ENCODE assay signal across 6 cellular contexts in genomic region chrX:48956728-48957414, GRCh38. TPM values are rescaled to one million over a fixed set of nuclear protein-coding genes. Genes with fewer than 3 reads are reported as not detected.
DNase-seq lines count a peak whose midpoint lies in the region; ATAC-seq and TF ChIP-seq lines count a peak whose summit lies in the region.

No MANE protein-coding gene starts in this region.

- no peaks in the 10 kb centered on the region for H3K27me3 ChIP-seq in vagina

- TF ChIP-seq POLR2A in vagina (IDR thresholded peaks at IDR 0.05): no peak

- no peaks in the 10 kb centered on the region for H3K9me3 ChIP-seq in vagina

- peak; percentile 1 for ATAC-seq in HG03342 (IDR thresholded peaks at IDR 0.05; ENCODE audit: unreplicated experiment)
- peak; percentile 16 for ATAC-seq in left colon
- ATAC-seq in HG03354 (IDR thresholded peaks at IDR 0.05; ENCODE audit: poor library complexity, severe bottlenecking, unreplicated experiment): no peak

- peaks cover 38% of the 10 kb centered on the region for H3K4me1 ChIP-seq in vagina

- no peaks in the 10 kb centered on the region for H3K36me3 ChIP-seq in vagina

- DNase-seq in activated T-helper 9 cell treated with anti-CD3 and anti-CD28 coated beads, Interleukin-2, amount 50 U/mL, for 16 hours (ENCODE audit: low read depth): peak; percentile 45
- DNase-seq in left colon: peak in 1 of 2 donors; percentile 42
- DNase-seq in vagina (ENCODE audit: extremely low spot score in 2 of 2): no peak
- DNase-seq in NCI-H748 treated with DMSO at 0.1 percent for 48 hours (lab: John Stamatoyannopoulos, UW): no peak

- H3K4me3 ChIP-seq in vagina: peak overlapping the region; percentile 61 to 64

- intact Hi-C loops in left colon (cut with DNase I, micrococcal nuclease) (no loop called here), vagina (cut with DNase I) (loop anchor here (5.0 kb wide), 1 partner anchor 85 kb away; the partner anchor contains the start of gene TFE3)

- no peak for TF ChIP-seq CTCF in vagina (IDR thresholded peaks at IDR 0.05)

- peak overlapping the region; percentile 90 for H3K27ac ChIP-seq in vagina

RNA-seq across cellular contexts. Expression of gene OTUD5, which starts 0.5 kb away (rescaled TPM):
- total RNA-seq in left colon (10 to 100 TPM; 37.2 to 44.2 TPM), vagina (44.7 TPM)

RNA-seq across cellular contexts. Expression of gene KCND1, which starts 14.8 kb away (rescaled TPM):
- under 1 TPM; 0.61 to 0.76 TPM for total RNA-seq in left colon
- total RNA-seq in vagina: 2.0 TPM

RNA-seq across cellular contexts. Expression of gene PIM2, which starts 38.0 kb away (rescaled TPM):
- total RNA-seq in left colon (10 to 100 TPM; 11.6 to 20.4 TPM), vagina (11.5 TPM)

RNA-seq across cellular contexts. Expression of gene GRIPAP1, which starts 45.2 kb away (rescaled TPM):
- total RNA-seq in left colon (10 to 100 TPM; 37.1 to 45.0 TPM), vagina (27.5 TPM)

RNA-seq across cellular contexts. Expression of gene SLC35A2, which starts 45.4 kb away (rescaled TPM):
- 10 to 100 TPM; 50.0 to 60.6 TPM for total RNA-seq in left colon
- 7.1 TPM for total RNA-seq in vagina
